In the genomic region with DNA sequence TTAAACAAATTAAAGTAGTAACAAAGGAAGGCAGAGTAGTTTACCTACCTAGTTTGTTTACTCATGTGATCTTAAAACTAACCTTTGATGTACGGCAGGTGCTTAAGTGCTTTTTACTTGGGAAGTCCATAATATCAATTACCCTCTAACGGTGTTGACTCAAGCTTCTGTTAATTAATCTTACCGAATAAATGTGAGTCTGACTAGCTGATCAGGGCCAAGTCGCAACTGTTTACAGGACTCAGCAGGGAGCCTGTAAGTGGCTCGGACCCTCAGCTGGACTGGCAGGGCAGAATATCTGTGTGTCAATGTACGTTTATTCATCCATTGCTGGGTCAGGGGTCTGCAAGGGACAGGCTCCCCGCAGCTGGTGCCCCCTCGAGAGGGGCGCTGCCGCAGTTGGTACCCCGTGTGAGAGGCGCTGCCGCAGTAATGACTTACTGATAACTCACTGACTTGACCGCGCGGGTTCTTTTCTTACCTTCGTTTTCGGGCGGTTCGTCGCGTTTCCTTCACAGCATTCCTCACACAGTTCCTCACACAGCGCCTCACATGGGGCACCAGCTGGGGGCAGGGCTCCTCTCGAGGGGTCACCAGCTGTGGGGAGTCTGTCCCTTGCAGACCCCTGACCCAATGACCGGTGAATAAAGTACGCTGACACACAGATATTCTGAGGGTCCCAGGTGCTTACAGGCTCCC, we compare ENCODE assay signal across 1 cellular context.
TF ChIP-seq lines count a peak whose summit lies in the region.

No MANE protein-coding gene starts in this region.

TF ChIP-seq in IMR-90, 13 proteins besides CTCF, POLR2A, EP300 and RAD21:
- TF ChIP-seq BHLHE40 (IDR thresholded peaks at IDR 0.05; ENCODE audit: low read depth, low read length) (no peak), ELK1 (IDR thresholded peaks at IDR 0.05; ENCODE audit: borderline replicate concordance, low read depth, low read length) (no peak), MAZ (IDR thresholded peaks at IDR 0.05; ENCODE audit: borderline replicate concordance, low read depth, low read length) (no peak), CEBPB (IDR thresholded peaks at IDR 0.05; ENCODE audit: low read depth, low read length) (no peak), SMC3 (IDR thresholded peaks at IDR 0.05; ENCODE audit: low read depth, low read length) (no peak), CHD1 (IDR thresholded peaks at IDR 0.05; ENCODE audit: low read depth, low read length) (no peak), RCOR1 (IDR thresholded peaks at IDR 0.05; ENCODE audit: insufficient replicate concordance, low read length) (no peak), RFX5 (IDR thresholded peaks at IDR 0.05; ENCODE audit: low read depth, low read length) (no peak)
- TF ChIP-seq, protein P1, sequence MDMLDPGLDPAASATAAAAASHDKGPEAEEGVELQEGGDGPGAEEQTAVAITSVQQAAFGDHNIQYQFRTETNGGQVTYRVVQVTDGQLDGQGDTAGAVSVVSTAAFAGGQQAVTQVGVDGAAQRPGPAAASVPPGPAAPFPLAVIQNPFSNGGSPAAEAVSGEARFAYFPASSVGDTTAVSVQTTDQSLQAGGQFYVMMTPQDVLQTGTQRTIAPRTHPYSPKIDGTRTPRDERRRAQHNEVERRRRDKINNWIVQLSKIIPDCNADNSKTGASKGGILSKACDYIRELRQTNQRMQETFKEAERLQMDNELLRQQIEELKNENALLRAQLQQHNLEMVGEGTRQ (IDR thresholded peaks at IDR 0.05; ENCODE audit: low read depth, low read length): no peak
TF ChIP-seq in IMR-90: peak in this region for 0.
